In the genomic region with DNA sequence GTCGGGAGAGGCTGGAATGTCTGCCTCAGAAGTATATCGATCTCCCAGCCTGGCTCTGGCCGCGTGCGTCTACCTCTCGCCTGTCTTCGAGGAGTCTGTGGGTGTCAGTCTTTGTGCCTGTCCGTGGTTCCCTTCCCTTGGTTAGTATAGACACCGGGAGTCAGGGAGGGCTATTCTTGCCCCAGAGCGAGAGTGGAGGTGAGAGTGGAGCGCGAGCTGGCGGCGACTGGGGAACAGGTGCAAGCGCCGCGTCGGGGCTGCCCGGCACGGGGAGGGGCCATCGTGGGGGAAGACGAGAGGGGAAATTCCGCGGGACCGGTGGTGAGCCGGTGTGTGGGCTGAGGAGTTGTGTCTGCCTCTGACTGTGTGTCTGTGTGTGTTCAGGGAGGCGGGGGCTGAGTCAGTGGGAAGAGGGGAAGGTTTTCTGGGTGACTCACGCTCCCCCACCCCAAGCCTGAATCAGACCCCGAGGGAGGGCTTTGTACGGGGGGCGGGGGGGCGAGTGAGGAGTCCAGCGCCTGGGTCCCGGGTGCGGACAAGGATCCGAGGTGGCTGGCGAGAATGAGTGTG, we compare ENCODE assay signal across 8 cellular contexts. TPM values are rescaled to one million over a fixed set of nuclear protein-coding genes. Genes with fewer than 3 reads are reported as not detected.
DNase-seq lines count a peak whose midpoint lies in the region; ATAC-seq and TF ChIP-seq lines count a peak whose summit lies in the region.

No MANE protein-coding gene starts in this region.

- no peak overlapping the region for H3K4ac ChIP-seq in neuronal stem cell (ENCODE audit: low read length)

- H4K8ac ChIP-seq in neuronal stem cell (ENCODE audit: low read depth, low read length), result no peak overlapping the region

- H3K27me3 ChIP-seq in neuronal stem cell (ENCODE audit: control insufficient read depth in 3 of 3, insufficient read depth in 3 of 3, low read depth in 1 of 3, low read length in 3 of 3), result no peaks in the 10 kb centered on the region

- no peak overlapping the region for H2BK120ac ChIP-seq in neuronal stem cell (ENCODE audit: low read depth, low read length)

- peaks cover 31 to 44% of the 10 kb centered on the region in 2 donors for H3K4me1 ChIP-seq in neuronal stem cell (ENCODE audit: control insufficient read depth in 2 of 2, insufficient read depth in 1 of 2, low read depth in 1 of 2, low read length in 2 of 2)

- DNase-seq in GM04504 (ENCODE audit: low read depth) (peak; percentile 72), OCI-M1 (lab: John Stamatoyannopoulos, UW) (peak; percentile 91), fibroblast of villous mesenchyme (ENCODE audit: low read depth) (peak; percentile 90), neuronal stem cell (ENCODE audit: low spot score) (no peak), stromal cell of bone marrow (ENCODE audit: low read depth) (peak; percentile 90), NCI-H2081 treated with DMSO at 0.1 percent for 48 hours (lab: John Stamatoyannopoulos, UW) (no peak)
- DNase-seq in activated T-helper 9 cell treated with anti-CD3 and anti-CD28 coated beads, Interleukin-2, amount 50 U/mL, for 16 hours (ENCODE audit: low read depth), result peak; percentile 99

- no peak overlapping the region for H4K91ac ChIP-seq in neuronal stem cell (ENCODE audit: low read depth, low read length, poor library complexity)

- peak overlapping the region; percentile 87 for H3K23ac ChIP-seq in neuronal stem cell (ENCODE audit: low read depth, low read length, poor library complexity)

- TF ChIP-seq CTCF in fibroblast of villous mesenchyme (IDR thresholded peaks at IDR 0.05; ENCODE audit: insufficient read depth, low read depth, low read length), result no peak

- peak overlapping the region; percentile 24 for H2AK5ac ChIP-seq in neuronal stem cell (ENCODE audit: low read depth, low read length)

- peak; percentile 22 for ATAC-seq in HG02571 (IDR thresholded peaks at IDR 0.05; ENCODE audit: unreplicated experiment)

- H2BK12ac ChIP-seq in neuronal stem cell (ENCODE audit: low read length), result no peak overlapping the region

- H3K4me3 ChIP-seq in fibroblast of villous mesenchyme (ENCODE audit: low read depth, low read length), result peak overlapping the region; percentile 79
- peak overlapping the region; percentile 80 to 84 for H3K4me3 ChIP-seq in neuronal stem cell (ENCODE audit: low read length in 2 of 2)

- H2AFZ ChIP-seq in neuronal stem cell (ENCODE audit: low read length), result peak overlapping the region; percentile 87

- peaks cover 36% of the 10 kb centered on the region for H3K79me1 ChIP-seq in neuronal stem cell (ENCODE audit: low read depth, low read length)

- peak overlapping the region; percentile 82 for H3K18ac ChIP-seq in neuronal stem cell (ENCODE audit: low read length)

- peak overlapping the region; percentile 89 for H3K9ac ChIP-seq in neuronal stem cell (ENCODE audit: low read depth, low read length, poor library complexity)

- H2BK15ac ChIP-seq in neuronal stem cell (ENCODE audit: low read length), result no peak overlapping the region

- H3K27ac ChIP-seq in neuronal stem cell (replicated peaks; ENCODE audit: low read length), result peak overlapping the region; percentile 72

- H2BK5ac ChIP-seq in neuronal stem cell (ENCODE audit: low read length), result peak overlapping the region; percentile 83

- H3K14ac ChIP-seq in neuronal stem cell (ENCODE audit: low read length), result peak overlapping the region; percentile 3

- no peaks in the 10 kb centered on the region for H3K9me3 ChIP-seq in neuronal stem cell (replicated peaks in 1 of 2; ENCODE audit: control insufficient read depth in 2 of 2, insufficient read depth in 1 of 2, low read depth in 1 of 2, low read length in 2 of 2)

- no CpG with 5 or more reads among the region's 37 CpGs for WGBS in neuronal stem cell (ENCODE audit: extremely low coverage in 2 of 2, insufficient read length in 2 of 2, insufficient replicate concordance in 1 of 2), 2 donors

- peak overlapping the region; percentile 99 for H3K4me2 ChIP-seq in neuronal stem cell (ENCODE audit: insufficient read depth, low read length, poor library complexity, severe bottlenecking)

- H3K36me3 ChIP-seq in neuronal stem cell (replicated peaks in 1 of 2; ENCODE audit: control insufficient read depth in 2 of 2, insufficient read depth in 2 of 2, low read length in 2 of 2), result peaks cover 25 to 40% of the 10 kb centered on the region in 2 donors

RNA-seq across cellular contexts. Expression of a gene that starts 8.4 kb away (rescaled TPM):
- 3.0 and 5.8 TPM in 2 replicates for total RNA-seq in fibroblast of villous mesenchyme
- polyA plus RNA-seq in neuronal stem cell (2013, experiment 1 of 2), result 20.0 TPM
- polyA plus RNA-seq in neuronal stem cell (2013, experiment 2 of 2), result 21.1 TPM

RNA-seq across cellular contexts. Expression of a gene that starts 12.4 kb away (rescaled TPM):
- 0.43 and 1.3 TPM in 2 replicates for total RNA-seq in fibroblast of villous mesenchyme
- 132 TPM for polyA plus RNA-seq in neuronal stem cell (2013, experiment 1 of 2)
- 128 TPM for polyA plus RNA-seq in neuronal stem cell (2013, experiment 2 of 2)

RNA-seq across cellular contexts. Expression of a gene that starts 14.9 kb away (rescaled TPM):
- 55.3 and 73.1 TPM in 2 replicates for total RNA-seq in fibroblast of villous mesenchyme
- polyA plus RNA-seq in neuronal stem cell (2013, experiment 1 of 2), result 74.6 TPM
- polyA plus RNA-seq in neuronal stem cell (2013, experiment 2 of 2), result 76.9 TPM

RNA-seq across cellular contexts. Expression of a gene that starts 15.3 kb away (rescaled TPM):
- total RNA-seq in fibroblast of villous mesenchyme, result 6.4 and 11.2 TPM in 2 replicates
- 10.9 TPM for polyA plus RNA-seq in neuronal stem cell (2013, experiment 1 of 2)
- 10.9 TPM for polyA plus RNA-seq in neuronal stem cell (2013, experiment 2 of 2)

RNA-seq across cellular contexts. Expression of a gene that starts 46.1 kb away (rescaled TPM):
- 103 and 111 TPM in 2 replicates for total RNA-seq in fibroblast of villous mesenchyme
- 17.8 TPM for polyA plus RNA-seq in neuronal stem cell (2013, experiment 1 of 2)
- 15.7 TPM for polyA plus RNA-seq in neuronal stem cell (2013, experiment 2 of 2)

Comparison
In these comparisons a context has a peak if more than half of its experiments do, and no peak if none do; other contexts are left out.
1. DNase-seq: peak in GM04504 (single experiment), OCI-M1 (single experiment), activated T-helper 9 cell treated with anti-CD3 and anti-CD28 coated beads, Interleukin-2, amount 50 U/mL, for 16 hours (single experiment), fibroblast of villous mesenchyme (single experiment) and stromal cell of bone marrow (single experiment); none in neuronal stem cell (single experiment) and NCI-H2081 treated with DMSO at 0.1 percent for 48 hours (single experiment).